Comparison of ENCODE assay signal across 1 cellular context in the genomic region with DNA sequence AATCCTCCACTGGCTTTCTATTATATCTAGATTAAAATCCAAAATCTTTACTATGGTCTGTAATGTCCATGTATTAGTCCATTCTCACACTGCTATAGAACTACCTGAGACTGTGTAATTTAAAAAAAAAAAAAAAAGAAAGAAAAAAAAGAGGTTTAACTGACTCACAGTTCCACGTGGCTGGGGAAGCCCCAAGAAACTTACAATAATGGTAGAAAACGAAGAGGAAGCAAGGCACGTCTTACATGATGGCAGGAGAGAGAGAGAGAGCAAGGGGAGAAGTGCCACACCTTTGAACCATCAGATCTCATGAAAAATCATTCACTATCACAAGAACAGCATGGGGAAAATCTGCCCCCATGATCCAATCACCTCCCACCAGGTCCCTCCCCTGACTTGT.
TF ChIP-seq lines count a peak whose summit lies in the region.

No MANE protein-coding gene starts in this region.

TF ChIP-seq in IMR-90, 13 proteins besides CTCF, POLR2A, EP300 and RAD21:
- TF ChIP-seq RFX5 (IDR thresholded peaks at IDR 0.05; ENCODE audit: low read depth, low read length) (no peak), USF2 (IDR thresholded peaks at IDR 0.05; ENCODE audit: low read depth, low read length) (no peak), SMC3 (IDR thresholded peaks at IDR 0.05; ENCODE audit: low read depth, low read length) (no peak), RCOR1 (IDR thresholded peaks at IDR 0.05; ENCODE audit: insufficient replicate concordance, low read length) (no peak), MAZ (IDR thresholded peaks at IDR 0.05; ENCODE audit: borderline replicate concordance, low read depth, low read length) (no peak), BHLHE40 (IDR thresholded peaks at IDR 0.05; ENCODE audit: low read depth, low read length) (no peak), MAFK (IDR thresholded peaks at IDR 0.05; ENCODE audit: low read depth, low read length) (no peak), ELK1 (IDR thresholded peaks at IDR 0.05; ENCODE audit: borderline replicate concordance, low read depth, low read length) (no peak), CEBPB (IDR thresholded peaks at IDR 0.05; ENCODE audit: low read depth, low read length) (no peak), CHD1 (IDR thresholded peaks at IDR 0.05; ENCODE audit: low read depth, low read length) (no peak), NFE2L2 (IDR thresholded peaks at IDR 0.05; ENCODE audit: low read depth, low read length) (no peak), MXI1 (IDR thresholded peaks at IDR 0.05; ENCODE audit: borderline replicate concordance, low read depth, low read length) (no peak), FOS (IDR thresholded peaks at IDR 0.05; ENCODE audit: low read depth, low read length) (no peak)
